ENCODE assay signal across 8 cellular contexts in genomic region chr12:44930972-44931600, GRCh38. TPM values are rescaled to one million over a fixed set of nuclear protein-coding genes. Genes with fewer than 3 reads are reported as not detected.
A peak's percentile ranks its signal among the peaks of the same experiment; 100 is the strongest.
DNase-seq lines count a peak whose midpoint lies in the region; ATAC-seq and TF ChIP-seq lines count a peak whose summit lies in the region.

No MANE protein-coding gene starts in this region.

- H3K27me3 Mint-ChIP-seq in nephron progenitor cell (ENCODE audit: low read depth, poor library complexity), result no peaks in the 10 kb centered on the region
- peaks cover 5% of the 10 kb centered on the region for H3K27me3 Mint-ChIP-seq in activated T-cell treated with anti-CD3 and anti-CD28 coated beads, Interleukin-2, amount 50 U/mL, for 4 hours (ENCODE audit: low read depth)

- H3K27ac Mint-ChIP-seq in nephron progenitor cell, result no peak overlapping the region

- peaks cover 24% of the 10 kb centered on the region for H3K9me3 Mint-ChIP-seq in nephron progenitor cell
- H3K9me3 Mint-ChIP-seq in activated T-cell treated with anti-CD3 and anti-CD28 coated beads, Interleukin-2, amount 50 U/mL, for 4 hours, result no peaks in the 10 kb centered on the region

- no peak overlapping the region for H3K4me3 Mint-ChIP-seq in nephron progenitor cell
- H3K4me3 Mint-ChIP-seq in activated T-cell treated with anti-CD3 and anti-CD28 coated beads, Interleukin-2, amount 50 U/mL, for 4 hours, result no peak overlapping the region

- ATAC-seq in GM18907 (IDR thresholded peaks at IDR 0.05; ENCODE audit: unreplicated experiment), result peak; percentile 61
- no peak for ATAC-seq in activated T-cell treated with anti-CD3 and anti-CD28 coated beads, Interleukin-2, amount 50 U/mL, for 4 hours

- peak; percentile 68 for TF ChIP-seq CTCF in nephron progenitor cell (IDR thresholded peaks at IDR 0.05)

- no peaks in the 10 kb centered on the region for H3K36me3 Mint-ChIP-seq in nephron progenitor cell (ENCODE audit: low read depth)
- H3K36me3 Mint-ChIP-seq in activated T-cell treated with anti-CD3 and anti-CD28 coated beads, Interleukin-2, amount 50 U/mL, for 4 hours (ENCODE audit: insufficient read depth), result no peaks in the 10 kb centered on the region

- no peaks in the 10 kb centered on the region for H3K4me1 Mint-ChIP-seq in nephron progenitor cell
- no peaks in the 10 kb centered on the region for H3K4me1 Mint-ChIP-seq in activated T-cell treated with anti-CD3 and anti-CD28 coated beads, Interleukin-2, amount 50 U/mL, for 4 hours (ENCODE audit: low read depth)

- no peak for TF ChIP-seq POLR2A in erythroblast (IDR thresholded peaks at IDR 0.05; ENCODE audit: low read length)

- DNase-seq in Ammon's horn (ENCODE audit: low spot score) (peak; percentile 16), MV-4-11 (lab: John Stamatoyannopoulos, UW) (peak; percentile 48), SHP77 treated with DMSO at 0.1 percent for 48 hours (lab: John Stamatoyannopoulos, UW) (peak; percentile 48), erythroblast (lab: John Stamatoyannopoulos, UW) (peak; percentile 25 to 63), nephron progenitor cell (peak; percentile 20), HK-2 (ENCODE audit: unreplicated experiment) (no peak)
- DNase-seq in activated T-cell treated with anti-CD3 and anti-CD28 coated beads, Interleukin-2, amount 50 U/mL, for 4 hours, result no peak

RNA-seq across cellular contexts. Expression of gene NELL2, which starts 55.0 kb away (rescaled TPM):
- 10 to 100 TPM; 19.9 to 32.0 (median 22.8) TPM for total RNA-seq in activated T-cell treated with anti-CD3 and anti-CD28 coated beads, Interleukin-2, amount 50 U/mL, for 4 hours

Comparison
In these comparisons a context has a peak if more than half of its experiments do, and no peak if none do; other contexts are left out.
1. DNase-seq: peak in Ammon's horn (single experiment), MV-4-11 (single experiment), SHP77 treated with DMSO at 0.1 percent for 48 hours (single experiment), erythroblast (2 of 2) and nephron progenitor cell (single experiment); none in HK-2 (single experiment) and activated T-cell treated with anti-CD3 and anti-CD28 coated beads, Interleukin-2, amount 50 U/mL, for 4 hours (single experiment).